ENCODE assay signal across 1 cellular context in the genomic region with DNA sequence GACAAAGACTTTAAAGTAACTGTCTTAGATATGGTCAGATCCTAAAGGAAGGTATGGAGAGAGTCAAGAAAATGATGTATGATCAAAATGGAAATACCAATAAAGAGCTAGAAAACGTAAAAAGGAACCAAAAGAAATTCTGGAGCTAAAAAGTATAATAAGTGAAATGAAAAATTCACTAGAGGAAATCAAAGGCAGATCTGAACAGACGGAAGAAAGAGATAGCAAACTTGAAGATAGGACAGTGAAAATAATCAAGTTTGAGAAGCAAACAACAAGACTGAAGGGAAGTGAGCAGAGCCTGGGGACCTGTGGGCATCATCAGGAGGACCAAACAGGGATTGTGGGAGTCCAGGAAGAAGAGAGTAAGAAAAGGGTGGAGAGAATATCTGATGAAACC.
A peak's percentile ranks its signal among the peaks of the same experiment; 100 is the strongest.
TF ChIP-seq lines count a peak whose summit lies in the region.

No MANE protein-coding gene starts in this region.

TF ChIP-seq in K562, 482 proteins besides CTCF, POLR2A, EP300 and RAD21 (continued from another document):
- TF ChIP-seq, protein P1, sequence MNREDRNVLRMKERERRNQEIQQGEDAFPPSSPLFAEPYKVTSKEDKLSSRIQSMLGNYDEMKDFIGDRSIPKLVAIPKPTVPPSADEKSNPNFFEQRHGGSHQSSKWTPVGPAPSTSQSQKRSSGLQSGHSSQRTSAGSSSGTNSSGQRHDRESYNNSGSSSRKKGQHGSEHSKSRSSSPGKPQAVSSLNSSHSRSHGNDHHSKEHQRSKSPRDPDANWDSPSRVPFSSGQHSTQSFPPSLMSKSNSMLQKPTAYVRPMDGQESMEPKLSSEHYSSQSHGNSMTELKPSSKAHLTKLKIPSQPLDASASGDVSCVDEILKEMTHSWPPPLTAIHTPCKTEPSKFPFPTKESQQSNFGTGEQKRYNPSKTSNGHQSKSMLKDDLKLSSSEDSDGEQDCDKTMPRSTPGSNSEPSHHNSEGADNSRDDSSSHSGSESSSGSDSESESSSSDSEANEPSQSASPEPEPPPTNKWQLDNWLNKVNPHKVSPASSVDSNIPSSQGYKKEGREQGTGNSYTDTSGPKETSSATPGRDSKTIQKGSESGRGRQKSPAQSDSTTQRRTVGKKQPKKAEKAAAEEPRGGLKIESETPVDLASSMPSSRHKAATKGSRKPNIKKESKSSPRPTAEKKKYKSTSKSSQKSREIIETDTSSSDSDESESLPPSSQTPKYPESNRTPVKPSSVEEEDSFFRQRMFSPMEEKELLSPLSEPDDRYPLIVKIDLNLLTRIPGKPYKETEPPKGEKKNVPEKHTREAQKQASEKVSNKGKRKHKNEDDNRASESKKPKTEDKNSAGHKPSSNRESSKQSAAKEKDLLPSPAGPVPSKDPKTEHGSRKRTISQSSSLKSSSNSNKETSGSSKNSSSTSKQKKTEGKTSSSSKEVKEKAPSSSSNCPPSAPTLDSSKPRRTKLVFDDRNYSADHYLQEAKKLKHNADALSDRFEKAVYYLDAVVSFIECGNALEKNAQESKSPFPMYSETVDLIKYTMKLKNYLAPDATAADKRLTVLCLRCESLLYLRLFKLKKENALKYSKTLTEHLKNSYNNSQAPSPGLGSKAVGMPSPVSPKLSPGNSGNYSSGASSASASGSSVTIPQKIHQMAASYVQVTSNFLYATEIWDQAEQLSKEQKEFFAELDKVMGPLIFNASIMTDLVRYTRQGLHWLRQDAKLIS (CRISPR knock-in tag; IDR thresholded peaks at IDR 0.05) = no peak
- TF ChIP-seq, protein P2, sequence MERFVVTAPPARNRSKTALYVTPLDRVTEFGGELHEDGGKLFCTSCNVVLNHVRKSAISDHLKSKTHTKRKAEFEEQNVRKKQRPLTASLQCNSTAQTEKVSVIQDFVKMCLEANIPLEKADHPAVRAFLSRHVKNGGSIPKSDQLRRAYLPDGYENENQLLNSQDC (CRISPR knock-in tag; IDR thresholded peaks at IDR 0.05) = no peak
- TF ChIP-seq TRIM28 (IDR thresholded peaks at IDR 0.05) = peak; percentile 90; the same call in 1 of the 2 replicates
- peak; percentile 66 to 70 for TF ChIP-seq TRIM24 (IDR thresholded peaks at IDR 0.05)
- peak; percentile 58; the same call in 1 of the 2 replicates for TF ChIP-seq ZEB2 (IDR thresholded peaks at IDR 0.05)
- TF ChIP-seq HEY1 (CRISPR knock-in tag; IDR thresholded peaks at IDR 0.05; ENCODE audit: borderline replicate concordance) = no peak
- TF ChIP-seq, protein P3, sequence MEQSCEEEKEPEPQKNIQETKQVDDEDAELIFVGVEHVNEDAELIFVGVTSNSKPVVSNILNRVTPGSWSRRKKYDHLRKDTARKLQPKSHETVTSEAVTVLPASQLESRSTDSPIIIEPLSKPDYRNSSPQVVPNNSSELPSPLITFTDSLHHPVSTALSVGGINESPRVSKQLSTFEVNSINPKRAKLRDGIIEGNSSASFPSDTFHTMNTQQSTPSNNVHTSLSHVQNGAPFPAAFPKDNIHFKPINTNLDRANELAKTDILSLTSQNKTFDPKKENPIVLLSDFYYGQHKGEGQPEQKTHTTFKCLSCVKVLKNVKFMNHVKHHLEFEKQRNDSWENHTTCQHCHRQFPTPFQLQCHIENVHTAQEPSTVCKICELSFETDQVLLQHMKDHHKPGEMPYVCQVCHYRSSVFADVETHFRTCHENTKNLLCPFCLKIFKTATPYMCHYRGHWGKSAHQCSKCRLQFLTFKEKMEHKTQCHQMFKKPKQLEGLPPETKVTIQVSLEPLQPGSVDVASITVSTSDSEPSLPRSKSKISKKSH (CRISPR knock-in tag; IDR thresholded peaks at IDR 0.05) = peak; percentile 68; the same call in 1 of the 2 replicates
- TF ChIP-seq CBX5 (IDR thresholded peaks at IDR 0.05; ENCODE audit: borderline replicate concordance, low read depth) = 0 out of 2 replicates have a peak, but pooled peaks have one; percentile 40
- peak; percentile 77; the same call in 1 of the 2 replicates for TF ChIP-seq HLTF (IDR thresholded peaks at IDR 0.05)
- 0 out of 2 replicates have a peak, but pooled peaks have one; percentile 24 for TF ChIP-seq CC2D1A (IDR thresholded peaks at IDR 0.05)
- TF ChIP-seq PCBP2 (IDR thresholded peaks at IDR 0.05; ENCODE audit: low read depth, low read length, poor library complexity, severe bottlenecking) = no peak
- TF ChIP-seq LEF1 (IDR thresholded peaks at IDR 0.05) = peak; percentile 88
TF ChIP-seq in K562: peak in this region for 10.
